Comparison of ENCODE assay signal across 8 cellular contexts in genomic region chr17:59839646-59840328, GRCh38. TPM values are rescaled to one million over a fixed set of nuclear protein-coding genes. Genes with fewer than 3 reads are reported as not detected.
DNase-seq lines count a peak whose midpoint lies in the region; ATAC-seq lines count a peak whose summit lies in the region.

No MANE protein-coding gene starts in this region.

- CTCF ChIA-PET in CD8-positive, alpha-beta memory T cell (lab: Charles Lee): interaction anchor here (0.7 to 7.7 kb wide), 14 partner anchors 10 to 92 kb away, joined by 3 to 64 read pairs (median 5); partner anchors contain the start of genes RPS6KB1 and TUBD1

- peaks cover 56 to 67% (median 62%) of the 10 kb centered on the region in 3 donors for H3K4me1 Mint-ChIP-seq in CD8-positive, alpha-beta memory T cell
- peaks cover 30% of the 10 kb centered on the region for H3K4me1 Mint-ChIP-seq in dendritic cell treated with granulocyte-macrophage colony-stimulating factor and Interleukin-4, amounts not matched to agents 40 ng/mL and 50 ng/mL, for 4 days (ENCODE audit: low read depth)
- peaks cover 11 to 68% (median 38%) of the 10 kb centered on the region in 4 donors for H3K4me1 Mint-ChIP-seq in naive thymus-derived CD8-positive, alpha-beta T cell

- H3K9me3 Mint-ChIP-seq in CD8-positive, alpha-beta memory T cell: no peaks in the 10 kb centered on the region
- no peaks in the 10 kb centered on the region for H3K9me3 Mint-ChIP-seq in dendritic cell treated with granulocyte-macrophage colony-stimulating factor and Interleukin-4, amounts not matched to agents 40 ng/mL and 50 ng/mL, for 4 days
- H3K9me3 Mint-ChIP-seq in naive thymus-derived CD8-positive, alpha-beta T cell: no peaks in the 10 kb centered on the region

- intact Hi-C loops in dendritic cell treated with granulocyte-macrophage colony-stimulating factor and Interleukin-4, amounts not matched to agents 40 ng/mL and 50 ng/mL, for 4 days (cut with micrococcal nuclease): no loop called here

- no peaks in the 10 kb centered on the region for H3K36me3 ChIP-seq in CD8-positive, alpha-beta memory T cell (ENCODE audit: insufficient read depth, low read length)
- H3K36me3 ChIP-seq in MG63: peaks cover 44% of the 10 kb centered on the region

- peak overlapping the region; percentile 85 for H3K4me3 ChIP-seq in CD8-positive, alpha-beta memory T cell (ENCODE audit: low read length)
- H3K4me3 ChIP-seq in MG63: peak overlapping the region; percentile 77

- no peak for ATAC-seq in naive thymus-derived CD8-positive, alpha-beta T cell
- no peak for ATAC-seq in HG02884 (IDR thresholded peaks at IDR 0.05; ENCODE audit: unreplicated experiment)

- H3K4me3 Mint-ChIP-seq in CD8-positive, alpha-beta memory T cell: peak overlapping the region; percentile 92 to 99 (median 94)
- peak overlapping the region; percentile 93 for H3K4me3 Mint-ChIP-seq in dendritic cell treated with granulocyte-macrophage colony-stimulating factor and Interleukin-4, amounts not matched to agents 40 ng/mL and 50 ng/mL, for 4 days
- H3K4me3 Mint-ChIP-seq in naive thymus-derived CD8-positive, alpha-beta T cell: peak overlapping the region in 8 of 10 donors; percentile 75 to 97 (median 86)

- peaks cover 0 to 36% (median 2%) of the 10 kb centered on the region in 3 donors for H3K36me3 Mint-ChIP-seq in CD8-positive, alpha-beta memory T cell
- H3K36me3 Mint-ChIP-seq in dendritic cell treated with granulocyte-macrophage colony-stimulating factor and Interleukin-4, amounts not matched to agents 40 ng/mL and 50 ng/mL, for 4 days (ENCODE audit: low read depth): peaks cover 58% of the 10 kb centered on the region
- peaks cover 0 to 51% (median 13%) of the 10 kb centered on the region in 3 donors for H3K36me3 Mint-ChIP-seq in naive thymus-derived CD8-positive, alpha-beta T cell

- no peaks in the 10 kb centered on the region for H3K27me3 Mint-ChIP-seq in CD8-positive, alpha-beta memory T cell
- no peaks in the 10 kb centered on the region for H3K27me3 Mint-ChIP-seq in dendritic cell treated with granulocyte-macrophage colony-stimulating factor and Interleukin-4, amounts not matched to agents 40 ng/mL and 50 ng/mL, for 4 days
- no peaks in the 10 kb centered on the region for H3K27me3 Mint-ChIP-seq in naive thymus-derived CD8-positive, alpha-beta T cell

- H3K9me3 ChIP-seq in CD8-positive, alpha-beta memory T cell (ENCODE audit: low read length): no peaks in the 10 kb centered on the region
- no peaks in the 10 kb centered on the region for H3K9me3 ChIP-seq in MG63

- no peaks in the 10 kb centered on the region for H3K27me3 ChIP-seq in CD8-positive, alpha-beta memory T cell (ENCODE audit: insufficient read depth, low read length, poor library complexity, severe bottlenecking)
- H3K27me3 ChIP-seq in MG63: no peaks in the 10 kb centered on the region

- no peak for DNase-seq in CD8-positive, alpha-beta memory T cell
- no peak for DNase-seq in MG63
- no peak for DNase-seq in naive thymus-derived CD8-positive, alpha-beta T cell
- DNase-seq in AML-193 (lab: John Stamatoyannopoulos, UW): no peak
- no peak for DNase-seq in NCI-H1694 treated with DMSO at 0.1 percent for 48 hours (lab: John Stamatoyannopoulos, UW)
- no peak for DNase-seq in inferior parietal cortex (ENCODE audit: extremely low spot score)

- H3K27ac ChIP-seq in CD8-positive, alpha-beta memory T cell (ENCODE audit: low read depth, low read length): peak overlapping the region; percentile 95

- H3K27ac Mint-ChIP-seq in CD8-positive, alpha-beta memory T cell: peak overlapping the region; percentile 93 to 100 (median 96)
- H3K27ac Mint-ChIP-seq in dendritic cell treated with granulocyte-macrophage colony-stimulating factor and Interleukin-4, amounts not matched to agents 40 ng/mL and 50 ng/mL, for 4 days: peak overlapping the region; percentile 100
- peak overlapping the region; percentile 17 to 98 (median 90) for H3K27ac Mint-ChIP-seq in naive thymus-derived CD8-positive, alpha-beta T cell

- POLR2A ChIA-PET in CD8-positive, alpha-beta memory T cell (lab: Charles Lee): interaction anchor here (1.0 to 4.3 kb wide), 8 partner anchors 11 to 132 kb away, joined by 3 to 45 read pairs (median 6); partner anchors contain the start of genes RNFT1 and VMP1
- POLR2A ChIA-PET in naive thymus-derived CD8-positive, alpha-beta T cell (lab: Charles Lee): interaction anchor here (0.7 kb wide), 1 partner anchor 221 kb away, joined by 3 read pairs; no protein-coding TSS in a partner anchor

- peaks cover 22% of the 10 kb centered on the region for H3K4me1 ChIP-seq in CD8-positive, alpha-beta memory T cell (ENCODE audit: insufficient read depth, low read length)

RNA-seq across cellular contexts. Expression of gene TUBD1, which starts 53.0 kb away (rescaled TPM):
- 10 to 100 TPM in 1 of 2 experiments, 1 to 10 TPM in 1; 9.5 to 11.9 TPM for total RNA-seq in CD8-positive, alpha-beta memory T cell
- 17.3 TPM for polyA plus RNA-seq in CD8-positive, alpha-beta memory T cell
- 12.9 and 13.6 TPM in 2 replicates for total RNA-seq in MG63 (2014; rRNA removed; shearing (Covaris generic); ENCODE audit: low replicate concordance)
- total RNA-seq in naive thymus-derived CD8-positive, alpha-beta T cell: 10 to 100 TPM; 33.5 to 36.7 TPM
- 10 to 100 TPM; 16.9 to 24.0 (median 17.0) TPM for polyA plus RNA-seq in naive thymus-derived CD8-positive, alpha-beta T cell

RNA-seq across cellular contexts. Expression of gene RPS6KB1, which starts 53.1 kb away (rescaled TPM):
- 10 to 100 TPM; 44.5 to 52.3 TPM for total RNA-seq in CD8-positive, alpha-beta memory T cell
- polyA plus RNA-seq in CD8-positive, alpha-beta memory T cell: 24.4 TPM
- 10.0 and 10.7 TPM in 2 replicates for total RNA-seq in MG63 (2014; rRNA removed; shearing (Covaris generic); ENCODE audit: low replicate concordance)
- 10 to 100 TPM; 65.9 to 79.4 TPM for total RNA-seq in naive thymus-derived CD8-positive, alpha-beta T cell
- 10 to 100 TPM; 22.7 to 31.5 (median 23.5) TPM for polyA plus RNA-seq in naive thymus-derived CD8-positive, alpha-beta T cell
